In genomic region chrX:2610246-2611170, GRCh38 we compare ENCODE assay signal across 8 cellular contexts.
A peak's percentile ranks its signal among the peaks of the same experiment; 100 is the strongest.
DNase-seq lines count a peak whose midpoint lies in the region; ATAC-seq and TF ChIP-seq lines count a peak whose summit lies in the region.

No MANE protein-coding gene starts in this region.

- no peaks in the 10 kb centered on the region for H3K27me3 ChIP-seq in stomach

- ATAC-seq in activated CD4-positive, alpha-beta T cell treated with anti-CD3 and anti-CD28 coated beads for 36 hours = no peak
- ATAC-seq in activated CD8-positive, alpha-beta T cell treated with anti-CD3 and anti-CD28 coated beads, Interleukin-2, amount 10 ng/mL, durations not matched to agents 7 days and 5 days = no peak
- ATAC-seq in GM18505 (IDR thresholded peaks at IDR 0.05; ENCODE audit: unreplicated experiment) (no peak), GM21529 (IDR thresholded peaks at IDR 0.05; ENCODE audit: unreplicated experiment) (no peak), HG03520 (IDR thresholded peaks at IDR 0.05; ENCODE audit: unreplicated experiment) (no peak)

- H3K27ac ChIP-seq in stomach = peak overlapping the region in 2 of 5 donors; percentile 84 to 90

- TF ChIP-seq POLR2A in stomach (IDR thresholded peaks at IDR 0.05) = no peak
- TF ChIP-seq POLR2A in GM18505 (IDR thresholded peaks at IDR 0.05; ENCODE audit: borderline replicate concordance, extremely low read depth, insufficient read depth, insufficient read length) = no peak

- TF ChIP-seq CTCF in stomach (IDR thresholded peaks at IDR 0.05) = peak in 1 of 7 experiments; percentile 23

- no peaks in the 10 kb centered on the region for H3K27me3 Mint-ChIP-seq in activated CD4-positive, alpha-beta T cell treated with anti-CD3 and anti-CD28 coated beads for 36 hours
- no peaks in the 10 kb centered on the region for H3K27me3 Mint-ChIP-seq in activated CD8-positive, alpha-beta T cell treated with anti-CD3 and anti-CD28 coated beads, Interleukin-2, amount 10 ng/mL, durations not matched to agents 7 days and 5 days (ENCODE audit: low read depth)

- peaks cover 0 to 5% (median 0%) of the 10 kb centered on the region in 4 donors for H3K36me3 ChIP-seq in stomach

- H3K27ac Mint-ChIP-seq in activated CD4-positive, alpha-beta T cell treated with anti-CD3 and anti-CD28 coated beads for 36 hours = peak overlapping the region; percentile 86
- peak overlapping the region; percentile 72 for H3K27ac Mint-ChIP-seq in activated CD8-positive, alpha-beta T cell treated with anti-CD3 and anti-CD28 coated beads, Interleukin-2, amount 10 ng/mL, durations not matched to agents 7 days and 5 days

- peaks cover 52% of the 10 kb centered on the region for H3K4me1 Mint-ChIP-seq in activated CD4-positive, alpha-beta T cell treated with anti-CD3 and anti-CD28 coated beads for 36 hours
- peaks cover 58% of the 10 kb centered on the region for H3K4me1 Mint-ChIP-seq in activated CD8-positive, alpha-beta T cell treated with anti-CD3 and anti-CD28 coated beads, Interleukin-2, amount 10 ng/mL, durations not matched to agents 7 days and 5 days (ENCODE audit: low read depth)

- H3K36me3 Mint-ChIP-seq in activated CD4-positive, alpha-beta T cell treated with anti-CD3 and anti-CD28 coated beads for 36 hours (ENCODE audit: low read depth) = peaks cover 54% of the 10 kb centered on the region
- H3K36me3 Mint-ChIP-seq in activated CD8-positive, alpha-beta T cell treated with anti-CD3 and anti-CD28 coated beads, Interleukin-2, amount 10 ng/mL, durations not matched to agents 7 days and 5 days (ENCODE audit: low read depth) = peaks cover 59% of the 10 kb centered on the region

- H3K4me3 Mint-ChIP-seq in activated CD4-positive, alpha-beta T cell treated with anti-CD3 and anti-CD28 coated beads for 36 hours = peak overlapping the region; percentile 83
- peak overlapping the region; percentile 94 for H3K4me3 Mint-ChIP-seq in activated CD8-positive, alpha-beta T cell treated with anti-CD3 and anti-CD28 coated beads, Interleukin-2, amount 10 ng/mL, durations not matched to agents 7 days and 5 days

- POLR2A ChIA-PET in activated CD4-positive, alpha-beta T cell treated with anti-CD3 and anti-CD28 coated beads for 36 hours (lab: Charles Lee) = no interaction called here
- POLR2A ChIA-PET in activated CD8-positive, alpha-beta T cell treated with anti-CD3 and anti-CD28 coated beads, Interleukin-2, amount 10 ng/mL, durations not matched to agents 7 days and 5 days (lab: Charles Lee) = no interaction called here

- H3K9me3 Mint-ChIP-seq in activated CD4-positive, alpha-beta T cell treated with anti-CD3 and anti-CD28 coated beads for 36 hours (ENCODE audit: low read depth) = no peaks in the 10 kb centered on the region
- H3K9me3 Mint-ChIP-seq in activated CD8-positive, alpha-beta T cell treated with anti-CD3 and anti-CD28 coated beads, Interleukin-2, amount 10 ng/mL, durations not matched to agents 7 days and 5 days (ENCODE audit: insufficient read depth) = no peaks in the 10 kb centered on the region

- H3K4me1 ChIP-seq in stomach = peaks cover 4 to 34% (median 26%) of the 10 kb centered on the region in 4 donors

- intact Hi-C loops in activated CD4-positive, alpha-beta T cell treated with anti-CD3 and anti-CD28 coated beads for 36 hours (cut with DNase I, micrococcal nuclease) = no loop called here
- intact Hi-C loops in stomach (cut with DNase I; ENCODE audit: low total_unique reads) = no loop called here

- H3K4me3 ChIP-seq in iPS-18c (ENCODE audit: insufficient read depth, low read depth, low read length) (peak overlapping the region; percentile 76), stomach (peak overlapping the region; percentile 62 to 91 (median 86))

- 36 to 52% (median 45%) methylated on average over 10 of the region's 10 CpGs for WGBS in stomach, 5 donors

- CTCF ChIA-PET in activated CD4-positive, alpha-beta T cell treated with anti-CD3 and anti-CD28 coated beads for 36 hours (lab: Charles Lee) = no interaction called here
- CTCF ChIA-PET in activated CD8-positive, alpha-beta T cell treated with anti-CD3 and anti-CD28 coated beads, Interleukin-2, amount 10 ng/mL, durations not matched to agents 7 days and 5 days (lab: Charles Lee) = no interaction called here

- peak; percentile 22 for DNase-seq in activated CD4-positive, alpha-beta T cell treated with anti-CD3 and anti-CD28 coated beads for 36 hours
- DNase-seq in activated CD4-positive, alpha-beta T cell treated with anti-CD3 and anti-CD28 coated beads for 48 hours = no peak
- DNase-seq in activated CD8-positive, alpha-beta T cell treated with anti-CD3 and anti-CD28 coated beads, Interleukin-2, amount 10 ng/mL, durations not matched to agents 7 days and 5 days = no peak
- DNase-seq in stomach = no peak

- TF ChIP-seq EP300 in stomach (IDR thresholded peaks at IDR 0.05) = no peak

- H3K9me3 ChIP-seq in iPS-18c (ENCODE audit: control insufficient read depth, insufficient read depth, low read length) = peaks cover 4% of the 10 kb centered on the region
- no peaks in the 10 kb centered on the region for H3K9me3 ChIP-seq in stomach
